1 cellular context compared by ENCODE assay signal in genomic region chr1:5637171-5637570, GRCh38.
TF ChIP-seq lines count a peak whose summit lies in the region.

No MANE protein-coding gene starts in this region.

TF ChIP-seq in GM23338, 12 proteins besides CTCF, POLR2A, EP300 and RAD21 (continued from another document):
- TF ChIP-seq ZNF462 (CRISPR knock-in tag; IDR thresholded peaks at IDR 0.05) (no peak), JUNB (IDR thresholded peaks at IDR 0.05; ENCODE audit: unreplicated experiment) (no peak), ZNF114 (CRISPR knock-in tag; IDR thresholded peaks at IDR 0.05) (no peak), ZNF331 (CRISPR knock-in tag; IDR thresholded peaks at IDR 0.05; ENCODE audit: low read depth) (no peak), NANOG (IDR thresholded peaks at IDR 0.05; ENCODE audit: borderline replicate concordance) (no peak), CREB1 (CRISPR knock-in tag; IDR thresholded peaks at IDR 0.05; ENCODE audit: low read depth) (no peak)
